Comparison of ENCODE assay signal across 10 cellular contexts in the genomic region with DNA sequence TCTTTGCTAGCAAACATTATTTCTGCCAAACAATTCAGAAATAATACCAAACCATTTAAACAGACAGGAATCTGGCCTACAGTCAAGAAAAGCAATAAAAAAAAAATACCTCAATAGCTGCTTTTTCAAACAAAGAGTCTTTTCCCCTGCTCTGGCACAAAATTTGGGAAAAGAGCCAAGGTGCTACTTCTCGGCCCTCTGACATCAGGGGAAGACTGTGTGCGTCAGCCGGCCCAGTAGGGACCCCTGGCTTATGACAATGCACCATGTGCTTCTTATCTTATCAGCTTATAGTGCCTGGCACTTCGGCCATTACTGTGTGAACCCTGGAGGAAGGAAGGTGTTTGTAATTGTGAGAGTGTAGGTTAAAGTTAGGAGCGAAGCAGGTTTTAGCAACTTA.
DNase-seq lines count a peak whose midpoint lies in the region; ATAC-seq and TF ChIP-seq lines count a peak whose summit lies in the region.
"Had no signal": no experiment of that assay in that cellular context is flagged by ENCODE, and none has a peak within 500 bp of the region (broad histone marks: within the 10 kb centered on the region; RNA-seq: fewer than 3 reads in every experiment).

No MANE protein-coding gene starts in this region.

- POLR2A ChIA-PET in HEK293T (lab: Yijun Ruan, JAX): interaction anchor here (0.8 kb wide), 1 partner anchor 8 kb away, joined by 5 read pairs; no protein-coding TSS in a partner anchor

- no peaks in the 10 kb centered on the region for H3K27me3 ChIP-seq in body of pancreas
- H3K27me3 ChIP-seq in gastrocnemius medialis: no peaks in the 10 kb centered on the region

- intact Hi-C loops in body of pancreas (cut with DNase I): no loop called here
- intact Hi-C loops in gastrocnemius medialis (cut with DNase I; ENCODE audit: low total_unique reads): no loop called here
- intact Hi-C loops in activated T-helper 1 cell treated with anti-CD3 and anti-CD28 coated beads, Interleukin-12 subunit alpha, Interleukin-12 subunit beta, Interleukin-2, Interleukin-4 antibody, amounts not matched to agents 30 ng/mL and 10 ng/mL and 1 ng/mL, durations not matched to agents 14 hours and 24 hours and 36 hours (cut with micrococcal nuclease): no loop called here

- H3K9me3 ChIP-seq in body of pancreas (no peaks in the 10 kb centered on the region), gastrocnemius medialis (no peaks in the 10 kb centered on the region)

- H3K4me3 ChIP-seq in body of pancreas (no peak overlapping the region), gastrocnemius medialis (no peak overlapping the region)

- no peaks in the 10 kb centered on the region for H3K27me3 Mint-ChIP-seq in endothelial cell (ENCODE audit: unreplicated experiment)
- no peaks in the 10 kb centered on the region for H3K27me3 Mint-ChIP-seq in activated T-helper 1 cell treated with anti-CD3 and anti-CD28 coated beads, Interleukin-12 subunit alpha, Interleukin-12 subunit beta, Interleukin-2, Interleukin-4 antibody, amounts not matched to agents 30 ng/mL and 10 ng/mL and 1 ng/mL, durations not matched to agents 14 hours and 24 hours and 36 hours (ENCODE audit: insufficient read depth)
- H3K27me3 Mint-ChIP-seq: activated B cell treated with CpG ODN at 0.5 μM for 24 hours; CD4-positive, alpha-beta memory T cell had no signal

- DNase-seq in HEK293T (ENCODE audit: extremely low spot score) (peak; percentile 40), body of pancreas (peak; percentile 58 to 80 (median 67)), hepatic stellate cell (ENCODE audit: low spot score) (peak; percentile 32), gastrocnemius medialis (no peak), endothelial cell (ENCODE audit: low spot score) (no peak)
- no peak for DNase-seq in activated T-helper 1 cell treated with anti-CD3 and anti-CD28 coated beads, Interleukin-12 subunit alpha, Interleukin-12 subunit beta, Interleukin-2, Interleukin-4 antibody, amounts not matched to agents 30 ng/mL and 10 ng/mL and 1 ng/mL, durations not matched to agents 14 hours and 24 hours and 36 hours (ENCODE audit: low spot score)
- DNase-seq: activated B cell treated with CpG ODN at 0.5 μM for 24 hours; CD4-positive, alpha-beta memory T cell had no signal

- peak overlapping the region in 3 of 4 donors; percentile 41 to 70 (median 42) for H3K27ac ChIP-seq in body of pancreas
- peak overlapping the region in 3 of 4 donors; percentile 43 to 50 (median 49) for H3K27ac ChIP-seq in gastrocnemius medialis

- in situ Hi-C loops in gastrocnemius medialis (cut with MboI; ENCODE audit: low sequenced_read_pairs in 4 of 4): no loop called here

- TF ChIP-seq CTCF in body of pancreas (IDR thresholded peaks at IDR 0.05) (peak in 2 of 7 experiments; percentile 8 to 9), gastrocnemius medialis (IDR thresholded peaks at IDR 0.05 in 4 of 5, conservative IDR thresholded peaks at IDR 0.05 in 1 of 5) (no peak), endothelial cell (IDR thresholded peaks at IDR 0.05; ENCODE audit: unreplicated experiment) (no peak)

- H3K27ac Mint-ChIP-seq in endothelial cell (ENCODE audit: unreplicated experiment): no peak overlapping the region
- no peak overlapping the region for H3K27ac Mint-ChIP-seq in activated T-helper 1 cell treated with anti-CD3 and anti-CD28 coated beads, Interleukin-12 subunit alpha, Interleukin-12 subunit beta, Interleukin-2, Interleukin-4 antibody, amounts not matched to agents 30 ng/mL and 10 ng/mL and 1 ng/mL, durations not matched to agents 14 hours and 24 hours and 36 hours
- H3K27ac Mint-ChIP-seq: activated B cell treated with CpG ODN at 0.5 μM for 24 hours; CD4-positive, alpha-beta memory T cell had no signal

- no peaks in the 10 kb centered on the region for H3K36me3 Mint-ChIP-seq in endothelial cell (ENCODE audit: low read depth, unreplicated experiment)
- no peaks in the 10 kb centered on the region for H3K36me3 Mint-ChIP-seq in activated T-helper 1 cell treated with anti-CD3 and anti-CD28 coated beads, Interleukin-12 subunit alpha, Interleukin-12 subunit beta, Interleukin-2, Interleukin-4 antibody, amounts not matched to agents 30 ng/mL and 10 ng/mL and 1 ng/mL, durations not matched to agents 14 hours and 24 hours and 36 hours (ENCODE audit: low read depth)
- H3K36me3 Mint-ChIP-seq: CD4-positive, alpha-beta memory T cell had no signal

- peaks cover 12% of the 10 kb centered on the region for H3K4me1 Mint-ChIP-seq in endothelial cell (ENCODE audit: unreplicated experiment)
- H3K4me1 Mint-ChIP-seq in activated T-helper 1 cell treated with anti-CD3 and anti-CD28 coated beads, Interleukin-12 subunit alpha, Interleukin-12 subunit beta, Interleukin-2, Interleukin-4 antibody, amounts not matched to agents 30 ng/mL and 10 ng/mL and 1 ng/mL, durations not matched to agents 14 hours and 24 hours and 36 hours (ENCODE audit: low read depth): no peaks in the 10 kb centered on the region
- H3K4me1 Mint-ChIP-seq: activated B cell treated with CpG ODN at 0.5 μM for 24 hours; CD4-positive, alpha-beta memory T cell had no signal

- 3 to 10% methylated on average over 5 of the region's 5 CpGs for WGBS in body of pancreas, 2 donors

- H3K9me3 Mint-ChIP-seq in endothelial cell (ENCODE audit: unreplicated experiment): no peaks in the 10 kb centered on the region
- H3K9me3 Mint-ChIP-seq in activated T-helper 1 cell treated with anti-CD3 and anti-CD28 coated beads, Interleukin-12 subunit alpha, Interleukin-12 subunit beta, Interleukin-2, Interleukin-4 antibody, amounts not matched to agents 30 ng/mL and 10 ng/mL and 1 ng/mL, durations not matched to agents 14 hours and 24 hours and 36 hours: no peaks in the 10 kb centered on the region
- H3K9me3 Mint-ChIP-seq: activated B cell treated with CpG ODN at 0.5 μM for 24 hours had no signal

- no peaks in the 10 kb centered on the region for H3K36me3 ChIP-seq in body of pancreas (replicated peaks in 1 of 2; ENCODE audit: insufficient read depth in 1 of 2, low read depth in 2 of 2)
- H3K36me3 ChIP-seq in gastrocnemius medialis: no peaks in the 10 kb centered on the region

- H3K4me3 Mint-ChIP-seq in endothelial cell (ENCODE audit: unreplicated experiment): no peak overlapping the region
- H3K4me3 Mint-ChIP-seq in activated T-helper 1 cell treated with anti-CD3 and anti-CD28 coated beads, Interleukin-12 subunit alpha, Interleukin-12 subunit beta, Interleukin-2, Interleukin-4 antibody, amounts not matched to agents 30 ng/mL and 10 ng/mL and 1 ng/mL, durations not matched to agents 14 hours and 24 hours and 36 hours: no peak overlapping the region
- H3K4me3 Mint-ChIP-seq: activated B cell treated with CpG ODN at 0.5 μM for 24 hours; CD4-positive, alpha-beta memory T cell had no signal

- TF ChIP-seq POLR2A in body of pancreas (IDR thresholded peaks at IDR 0.05) (no peak), gastrocnemius medialis (IDR thresholded peaks at IDR 0.05) (peak in 1 of 2 donors; percentile 22)

- CTCF ChIA-PET in HEK293T (lab: Yijun Ruan, JAX): interaction anchor here (0.7 kb wide), 1 partner anchor 459 kb away, joined by 3 read pairs; no protein-coding TSS in a partner anchor

- peaks cover 15% of the 10 kb centered on the region for H3K4me1 ChIP-seq in body of pancreas
- no peaks in the 10 kb centered on the region for H3K4me1 ChIP-seq in gastrocnemius medialis

- ATAC-seq in body of pancreas: peak; percentile 92
- peak; percentile 56 to 72 for ATAC-seq in gastrocnemius medialis
- no peak for ATAC-seq in GM18519 (IDR thresholded peaks at IDR 0.05; ENCODE audit: low FRiP score, unreplicated experiment)
- no peak for ATAC-seq in GM18861 (IDR thresholded peaks at IDR 0.05; ENCODE audit: unreplicated experiment)

TF ChIP-seq in HEK293T, 16 proteins besides CTCF, POLR2A, EP300 and RAD21:
- no peak for TF ChIP-seq TARDBP (IDR thresholded peaks at IDR 0.05)
- peak; percentile 20; the same call in 1 of the 2 replicates for TF ChIP-seq L3MBTL2 (conservative IDR thresholded peaks at IDR 0.05)

Comparison
In these comparisons a context has a peak if more than half of its experiments do, and no peak if none do; other contexts are left out.
1. DNase-seq: peak in HEK293T (single experiment), body of pancreas (4 of 4) and hepatic stellate cell (single experiment); none in gastrocnemius medialis (0 of 2), endothelial cell (single experiment) and activated T-helper 1 cell treated with anti-CD3 and anti-CD28 coated beads, Interleukin-12 subunit alpha, Interleukin-12 subunit beta, Interleukin-2, Interleukin-4 antibody, amounts not matched to agents 30 ng/mL and 10 ng/mL and 1 ng/mL, durations not matched to agents 14 hours and 24 hours and 36 hours (single experiment).
2. ATAC-seq: peak in body of pancreas (single experiment) and gastrocnemius medialis (2 of 2); none in GM18519 (single experiment) and GM18861 (single experiment).